In the genomic region with DNA sequence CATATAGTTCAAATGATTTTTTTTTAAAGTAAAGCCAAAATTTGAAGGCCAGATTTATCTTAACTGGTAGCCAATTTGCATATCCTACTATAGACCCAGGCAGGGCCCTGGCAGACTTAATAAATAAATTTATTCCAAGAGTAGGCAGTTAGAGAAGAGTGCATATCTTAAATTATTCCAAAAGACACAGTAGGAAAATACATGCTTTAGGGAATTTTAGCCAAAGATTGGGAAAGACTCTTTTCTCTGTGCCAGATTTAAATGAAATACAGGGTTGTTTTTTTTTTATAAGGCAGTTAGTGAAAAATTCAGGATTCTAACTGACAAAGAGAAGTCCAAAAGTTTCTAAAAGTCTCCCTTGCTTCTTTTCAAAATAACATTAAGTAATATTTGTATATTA, we compare ENCODE assay signal across 16 cellular contexts.
"Had no signal": no experiment of that assay in that cellular context is flagged by ENCODE, and none has a peak within 500 bp of the region (broad histone marks: within the 10 kb centered on the region; RNA-seq: fewer than 3 reads in every experiment).

No MANE protein-coding gene starts in this region.

- H3K27ac Mint-ChIP-seq: IgD-negative memory B cell had no signal

- H3K4me3 ChIP-seq: K562 had no signal

- ATAC-seq: K562 had no signal

- H3K27ac ChIP-seq: HL-60, KMS-11 had no signal

- H3K4me3 Mint-ChIP-seq: IgD-negative memory B cell had no signal

- DNase-seq: MM.1S, NCI-H1092 treated with DMSO at 0.1 percent for 48 hours, NCI-H1436, NCI-H187, NCI-H2029, NCI-H2081 treated with DMSO at 0.1 percent for 48 hours, NCI-H2171, NCI-H226, NCI-H446, NCI-H510A, NCI-H774, SHP77 had no signal

- H3K9me3 Mint-ChIP-seq: IgD-negative memory B cell had no signal

- H3K9ac ChIP-seq: KMS-11 had no signal

- H3K36me3 Mint-ChIP-seq: IgD-negative memory B cell had no signal
